In the genomic region with DNA sequence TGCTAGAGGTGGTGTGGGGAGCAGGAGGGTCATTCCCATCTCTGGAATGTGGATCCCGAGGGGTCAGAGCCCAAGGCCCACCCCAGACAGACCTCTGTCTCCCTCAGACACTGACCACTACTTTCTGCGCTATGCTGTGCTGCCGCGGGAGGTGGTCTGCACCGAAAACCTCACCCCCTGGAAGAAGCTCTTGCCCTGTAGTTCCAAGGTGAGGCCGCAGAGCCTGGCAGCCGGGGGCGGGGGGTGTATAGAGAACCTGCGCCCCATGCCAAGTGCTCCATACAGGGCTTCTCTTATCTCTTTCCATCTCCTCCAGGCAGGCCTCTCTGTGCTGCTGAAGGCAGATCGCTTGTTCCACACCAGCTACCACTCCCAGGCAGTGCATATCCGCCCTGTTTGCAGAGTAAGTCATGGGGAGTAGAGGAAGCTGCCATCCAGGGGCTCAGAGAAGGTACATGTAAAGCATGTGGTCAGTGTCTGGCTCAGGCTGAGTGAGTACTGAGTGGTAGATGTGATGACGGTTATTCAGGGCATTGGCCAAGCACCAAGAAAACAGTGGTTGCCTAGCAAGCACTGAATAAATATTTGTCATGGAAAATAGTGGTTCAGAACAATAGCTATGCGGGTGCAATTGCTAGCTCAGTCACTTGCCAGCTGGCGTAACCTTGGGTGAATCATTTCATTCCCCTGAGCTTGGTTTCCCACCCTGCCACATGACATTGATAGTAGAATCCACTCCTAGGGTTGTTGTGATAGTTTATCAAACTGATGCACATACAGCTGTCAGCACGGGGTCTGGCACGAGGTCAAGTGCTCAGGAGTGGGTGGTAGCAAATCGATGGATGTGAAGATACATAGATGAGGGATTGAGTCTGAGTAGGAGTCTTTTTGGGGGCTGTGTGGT, we compare ENCODE assay signal across 10 cellular contexts. TPM values are rescaled to one million over a fixed set of nuclear protein-coding genes. Genes with fewer than 3 reads are reported as not detected.
A peak's percentile ranks its signal among the peaks of the same experiment; 100 is the strongest.
DNase-seq lines count a peak whose midpoint lies in the region; ATAC-seq, FAIRE-seq and TF ChIP-seq lines count a peak whose summit lies in the region.
"Had no signal": no experiment of that assay in that cellular context is flagged by ENCODE, and none has a peak within 500 bp of the region (broad histone marks: within the 10 kb centered on the region; RNA-seq: fewer than 3 reads in every experiment).

No MANE protein-coding gene starts in this region.

- H3K27me3 Mint-ChIP-seq in CD4-positive, alpha-beta T cell = no peaks in the 10 kb centered on the region

- peaks cover 4% of the 10 kb centered on the region in 2 experiments for H3K4me1 ChIP-seq in trophoblast cell (ENCODE audit: control insufficient read depth in 1 of 2, insufficient read depth in 2 of 2, low read length in 2 of 2)

- no peak overlapping the region for H3K4me2 ChIP-seq in trophoblast cell (ENCODE audit: low read length)
- H3K4me2 ChIP-seq: KMS-11 had no signal

- peaks cover 6% of the 10 kb centered on the region for H3K79me2 ChIP-seq in trophoblast cell (ENCODE audit: control insufficient read depth, insufficient read depth, low read length, poor library complexity)

- no peak overlapping the region for H3K9ac ChIP-seq in trophoblast cell (ENCODE audit: low read length)
- H3K9ac ChIP-seq: KMS-11 had no signal

- no peak overlapping the region for H2BK120ac ChIP-seq in trophoblast cell (ENCODE audit: insufficient read depth, low read length, poor library complexity)

- no CpG with 5 or more reads among the region's 17 CpGs for WGBS in trophoblast cell (ENCODE audit: extremely low coverage, insufficient coverage, insufficient read length)

- ATAC-seq in CD4-positive, alpha-beta T cell (ENCODE audit: poor library complexity) = no peak
- ATAC-seq in GM19043 (IDR thresholded peaks at IDR 0.05; ENCODE audit: low read depth, unreplicated experiment) (peak; percentile 68), HG03378 (IDR thresholded peaks at IDR 0.05; ENCODE audit: unreplicated experiment) (peak; percentile 84)

- H3K27ac ChIP-seq in CD4-positive, alpha-beta T cell (ENCODE audit: low read depth, low read length) = no peak overlapping the region
- H3K27ac ChIP-seq in trophoblast cell (ENCODE audit: low read depth, low read length) = no peak overlapping the region
- H3K27ac ChIP-seq: KMS-11, ovary had no signal

- H2AK5ac ChIP-seq in trophoblast cell (ENCODE audit: low read length) = no peak overlapping the region

- POLR2A ChIA-PET in CD4-positive, alpha-beta T cell (lab: Charles Lee) = interaction anchor here (4.4 kb wide), 1 partner anchor 56 kb away, joined by 78 read pairs; a partner anchor contains a TSS

- no peak for FAIRE-seq in GM19239 (lab: Jason Lieb, UNC)

- H2BK12ac ChIP-seq in trophoblast cell (ENCODE audit: low read length) = no peak overlapping the region

- H3K27ac Mint-ChIP-seq in CD4-positive, alpha-beta T cell = peak overlapping the region; percentile 44

- no peak overlapping the region for H2BK5ac ChIP-seq in trophoblast cell (ENCODE audit: low read depth, low read length, poor library complexity)

- H4K91ac ChIP-seq in trophoblast cell (ENCODE audit: low read depth, low read length) = no peak overlapping the region

- H3K18ac ChIP-seq in trophoblast cell (ENCODE audit: low read length) = no peak overlapping the region

- H3K4ac ChIP-seq in trophoblast cell (ENCODE audit: low read depth, low read length) = no peak overlapping the region

- H3K36me3 ChIP-seq in trophoblast cell (ENCODE audit: control insufficient read depth in 1 of 2, insufficient read depth in 2 of 2, low read length in 2 of 2) = peaks cover 31 to 39% of the 10 kb centered on the region in 2 experiments
- H3K36me3 ChIP-seq: ovary had no signal

- intact Hi-C loops in CD4-positive, alpha-beta T cell (cut with DNase I, micrococcal nuclease) = loop anchor here (10.0 kb wide), 2 partner anchors 455 to 535 kb away; a partner anchor contains a TSS

- H3K4me1 Mint-ChIP-seq in CD4-positive, alpha-beta T cell (ENCODE audit: low read depth) = peaks cover 49% of the 10 kb centered on the region

- peaks cover 72% of the 10 kb centered on the region for H3K36me3 Mint-ChIP-seq in CD4-positive, alpha-beta T cell (ENCODE audit: low read depth)

- no peak overlapping the region for H3K4me3 ChIP-seq in trophoblast cell (ENCODE audit: low read depth, low read length)
- H3K4me3 ChIP-seq: ovary had no signal

- H3K23ac ChIP-seq in trophoblast cell (ENCODE audit: low read length) = no peak overlapping the region

- CTCF ChIA-PET in CD4-positive, alpha-beta T cell (lab: Charles Lee) = interaction anchor here (1.4 to 7.2 kb wide), 3 partner anchors 17 to 57 kb away, joined by 3 to 51 read pairs (median 31); a partner anchor contains a TSS

- peak; percentile 36; the same call in 1 of the 2 replicates for TF ChIP-seq POLR2A in Raji (IDR thresholded peaks at IDR 0.05; ENCODE audit: insufficient read depth, low read depth, low read length)

- no peak for TF ChIP-seq CTCF in CD4-positive, alpha-beta T cell (IDR thresholded peaks at IDR 0.05)

- H3K14ac ChIP-seq in trophoblast cell (ENCODE audit: low read length) = no peak overlapping the region

- peaks cover 3% of the 10 kb centered on the region for H3K79me1 ChIP-seq in trophoblast cell (ENCODE audit: low read length)

- DNase-seq in CD4-positive, alpha-beta T cell = no peak
- peak; percentile 98 for DNase-seq in fibroblast of gingiva (ENCODE audit: low read depth)
- DNase-seq in trophoblast cell = peak; percentile 47 to 65
- no peak for DNase-seq in D341Med (ENCODE audit: low spot score)
- DNase-seq in GM19239 (ENCODE audit: insufficient read length, low spot score) = no peak

- peak overlapping the region; percentile 35 for H3K4me3 Mint-ChIP-seq in CD4-positive, alpha-beta T cell

- H4K8ac ChIP-seq in trophoblast cell (ENCODE audit: low read depth, low read length) = no peak overlapping the region

- no peak overlapping the region for H4K12ac ChIP-seq in trophoblast cell (ENCODE audit: low read depth, low read length)

- H3K9me3 ChIP-seq in CD4-positive, alpha-beta T cell (ENCODE audit: control insufficient read depth, low read length) = no peaks in the 10 kb centered on the region
- peaks cover 4% of the 10 kb centered on the region for H3K9me3 ChIP-seq in trophoblast cell (ENCODE audit: insufficient read depth, low read depth, low read length)
- H3K9me3 ChIP-seq: ovary had no signal

- H2AFZ ChIP-seq in trophoblast cell (ENCODE audit: insufficient read depth, low read length, poor library complexity) = no peak overlapping the region

- no peaks in the 10 kb centered on the region for H3K9me3 Mint-ChIP-seq in CD4-positive, alpha-beta T cell

- no peaks in the 10 kb centered on the region for H3K27me3 ChIP-seq in CD4-positive, alpha-beta T cell (ENCODE audit: control insufficient read depth, insufficient read depth, low read length)
- H3K27me3 ChIP-seq in trophoblast cell (ENCODE audit: insufficient read depth, low read length) = no peaks in the 10 kb centered on the region
- H3K27me3 ChIP-seq: ovary had no signal

RNA-seq across cellular contexts. Expression of a gene that starts 3.5 kb away (rescaled TPM):
- 100 to 1,000 TPM; 157 to 163 TPM for total RNA-seq in CD4-positive, alpha-beta T cell
- polyA plus RNA-seq in trophoblast cell (2013) = 72.1 and 75.4 TPM in 2 replicates

RNA-seq across cellular contexts. Expression of a gene that starts 11.4 kb away (rescaled TPM):
- 10 to 100 TPM; 13.2 to 15.7 TPM for total RNA-seq in CD4-positive, alpha-beta T cell
- 10.9 and 13.1 TPM in 2 replicates for polyA plus RNA-seq in trophoblast cell (2013)

RNA-seq across cellular contexts. Expression of a gene that starts 41.3 kb away (rescaled TPM):
- under 1 TPM in 1 of 2 experiments, not detected in 1; 0.36 TPM for total RNA-seq in CD4-positive, alpha-beta T cell
- not detected in 2 replicates for polyA plus RNA-seq in trophoblast cell (2013)

RNA-seq across cellular contexts. Expression of a gene that starts 50.1 kb away (rescaled TPM):
- total RNA-seq in CD4-positive, alpha-beta T cell = not detected
- polyA plus RNA-seq in trophoblast cell (2013) = 114 and 119 TPM in 2 replicates

RNA-seq across cellular contexts. Expression of a gene that starts 56.5 kb away (rescaled TPM):
- total RNA-seq in CD4-positive, alpha-beta T cell = 100 to 1,000 TPM in 1 of 2 experiments, 10 to 100 TPM in 1; 94.8 to 107 TPM
- polyA plus RNA-seq in trophoblast cell (2013) = 14.7 and 15.0 TPM in 2 replicates

Comparison
In these comparisons a context has a peak if more than half of its experiments do, and no peak if none do; other contexts are left out.
1. DNase-seq: peak in fibroblast of gingiva (single experiment) and trophoblast cell (2 of 2); none in CD4-positive, alpha-beta T cell (0 of 10), D341Med (single experiment) and GM19239 (single experiment).